1 cellular context compared by ENCODE assay signal in the genomic region with DNA sequence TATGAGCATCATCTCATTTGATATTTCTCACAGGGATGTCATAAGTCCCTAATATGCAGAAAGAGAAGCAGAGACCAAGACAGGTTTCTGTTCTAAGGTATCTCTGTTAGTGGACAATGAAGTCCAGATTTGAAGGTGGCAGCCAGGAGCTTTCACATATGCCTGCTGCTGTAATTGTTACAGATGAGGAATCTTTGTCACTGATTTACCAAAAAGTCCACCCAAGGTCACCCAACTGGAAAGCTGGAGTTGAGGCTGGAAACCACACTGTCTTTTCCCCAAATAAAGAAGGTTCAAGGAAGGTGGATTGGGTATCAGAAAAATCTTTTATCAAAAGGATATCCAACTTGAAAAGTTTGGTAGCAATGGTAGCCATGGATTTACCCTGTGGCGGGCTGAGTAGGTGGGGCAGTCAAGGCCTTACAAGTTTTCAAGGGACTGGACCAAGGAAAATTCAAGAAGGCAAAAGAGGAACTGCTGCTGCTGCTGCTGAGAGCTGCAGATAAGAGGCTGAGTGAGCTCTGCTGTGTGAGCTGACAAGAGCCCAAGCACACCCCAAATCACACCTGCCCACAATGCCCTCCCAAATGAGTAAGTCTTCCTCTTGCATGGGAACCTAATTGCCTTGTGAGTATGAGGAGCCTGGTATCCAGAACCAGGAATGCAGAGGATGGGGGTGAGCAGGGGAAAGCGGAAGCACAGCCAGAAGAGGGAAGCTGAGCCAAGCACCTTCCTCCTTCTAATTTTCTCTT.
TF ChIP-seq lines count a peak whose summit lies in the region.

No MANE protein-coding gene starts in this region.

TF ChIP-seq in HepG2, 621 proteins besides CTCF, POLR2A, EP300 and RAD21 (continued from another document):
- TF ChIP-seq, protein P1, sequence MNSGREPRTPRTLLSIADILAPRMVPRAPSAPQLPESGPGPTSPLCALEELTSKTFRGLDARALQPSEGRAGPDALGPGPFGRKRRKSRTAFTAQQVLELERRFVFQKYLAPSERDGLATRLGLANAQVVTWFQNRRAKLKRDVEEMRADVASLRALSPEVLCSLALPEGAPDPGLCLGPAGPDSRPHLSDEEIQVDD (CRISPR knock-in tag; IDR thresholded peaks at IDR 0.05; ENCODE audit: borderline replicate concordance) = no peak
- no peak for TF ChIP-seq REXO4 (CRISPR knock-in tag; IDR thresholded peaks at IDR 0.05; ENCODE audit: borderline replicate concordance)
- no peak for TF ChIP-seq ZC3H4 (CRISPR knock-in tag; IDR thresholded peaks at IDR 0.05; ENCODE audit: borderline replicate concordance)
- TF ChIP-seq RXRA (CRISPR knock-in tag; IDR thresholded peaks at IDR 0.05) = no peak
- TF ChIP-seq, protein P2, sequence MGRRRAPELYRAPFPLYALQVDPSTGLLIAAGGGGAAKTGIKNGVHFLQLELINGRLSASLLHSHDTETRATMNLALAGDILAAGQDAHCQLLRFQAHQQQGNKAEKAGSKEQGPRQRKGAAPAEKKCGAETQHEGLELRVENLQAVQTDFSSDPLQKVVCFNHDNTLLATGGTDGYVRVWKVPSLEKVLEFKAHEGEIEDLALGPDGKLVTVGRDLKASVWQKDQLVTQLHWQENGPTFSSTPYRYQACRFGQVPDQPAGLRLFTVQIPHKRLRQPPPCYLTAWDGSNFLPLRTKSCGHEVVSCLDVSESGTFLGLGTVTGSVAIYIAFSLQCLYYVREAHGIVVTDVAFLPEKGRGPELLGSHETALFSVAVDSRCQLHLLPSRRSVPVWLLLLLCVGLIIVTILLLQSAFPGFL (CRISPR knock-in tag; IDR thresholded peaks at IDR 0.05) = no peak
- TF ChIP-seq SMAD9 (CRISPR knock-in tag; IDR thresholded peaks at IDR 0.05) = no peak
- TF ChIP-seq, protein P3, sequence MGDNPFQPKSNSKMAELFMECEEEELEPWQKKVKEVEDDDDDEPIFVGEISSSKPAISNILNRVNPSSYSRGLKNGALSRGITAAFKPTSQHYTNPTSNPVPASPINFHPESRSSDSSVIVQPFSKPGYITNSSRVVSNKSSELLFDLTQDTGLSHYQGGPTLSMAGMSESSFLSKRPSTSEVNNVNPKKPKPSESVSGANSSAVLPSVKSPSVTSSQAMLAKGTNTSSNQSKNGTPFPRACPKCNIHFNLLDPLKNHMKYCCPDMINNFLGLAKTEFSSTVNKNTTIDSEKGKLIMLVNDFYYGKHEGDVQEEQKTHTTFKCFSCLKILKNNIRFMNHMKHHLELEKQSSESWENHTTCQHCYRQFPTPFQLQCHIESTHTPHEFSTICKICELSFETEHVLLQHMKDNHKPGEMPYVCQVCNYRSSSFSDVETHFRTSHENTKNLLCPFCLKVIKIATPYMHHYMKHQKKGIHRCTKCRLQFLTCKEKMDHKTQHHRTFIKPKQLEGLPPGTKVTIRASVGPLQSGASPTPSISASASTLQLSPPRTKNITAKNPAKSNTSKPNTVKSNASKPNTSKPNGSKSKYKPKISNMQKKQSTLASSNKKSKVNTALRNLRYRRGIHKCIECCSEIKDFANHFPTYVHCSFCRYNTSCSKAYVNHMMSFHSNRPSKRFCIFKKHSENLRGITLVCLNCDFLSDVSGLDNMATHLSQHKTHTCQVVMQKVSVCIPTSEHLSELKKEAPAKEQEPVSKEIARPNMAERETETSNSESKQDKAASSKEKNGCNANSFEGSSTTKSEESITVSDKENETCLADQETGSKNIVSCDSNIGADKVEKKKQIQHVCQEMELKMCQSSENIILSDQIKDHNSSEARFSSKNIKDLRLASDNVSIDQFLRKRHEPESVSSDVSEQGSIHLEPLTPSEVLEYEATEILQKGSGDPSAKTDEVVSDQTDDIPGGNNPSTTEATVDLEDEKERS (CRISPR knock-in tag; IDR thresholded peaks at IDR 0.05) = no peak
- no peak for TF ChIP-seq NCOA1 (CRISPR knock-in tag; IDR thresholded peaks at IDR 0.05)
- TF ChIP-seq, protein P4, sequence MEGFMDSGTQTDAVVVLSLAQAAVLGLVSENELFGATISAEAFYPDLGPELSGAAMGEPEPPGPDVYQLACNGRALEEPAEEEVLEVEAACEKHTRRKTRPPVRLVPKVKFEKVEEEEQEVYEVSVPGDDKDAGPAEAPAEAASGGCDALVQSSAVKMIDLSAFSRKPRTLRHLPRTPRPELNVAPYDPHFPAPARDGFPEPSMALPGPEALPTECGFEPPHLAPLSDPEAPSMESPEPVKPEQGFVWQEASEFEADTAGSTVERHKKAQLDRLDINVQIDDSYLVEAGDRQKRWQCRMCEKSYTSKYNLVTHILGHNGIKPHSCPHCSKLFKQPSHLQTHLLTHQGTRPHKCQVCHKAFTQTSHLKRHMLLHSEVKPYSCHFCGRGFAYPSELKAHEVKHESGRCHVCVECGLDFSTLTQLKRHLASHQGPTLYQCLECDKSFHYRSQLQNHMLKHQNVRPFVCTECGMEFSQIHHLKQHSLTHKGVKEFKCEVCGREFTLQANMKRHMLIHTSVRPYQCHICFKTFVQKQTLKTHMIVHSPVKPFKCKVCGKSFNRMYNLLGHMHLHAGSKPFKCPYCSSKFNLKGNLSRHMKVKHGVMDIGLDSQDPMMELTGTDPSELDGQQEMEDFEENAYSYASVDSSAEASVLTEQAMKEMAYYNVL (CRISPR knock-in tag; IDR thresholded peaks at IDR 0.05; ENCODE audit: borderline replicate concordance) = no peak
- TF ChIP-seq, protein P5, sequence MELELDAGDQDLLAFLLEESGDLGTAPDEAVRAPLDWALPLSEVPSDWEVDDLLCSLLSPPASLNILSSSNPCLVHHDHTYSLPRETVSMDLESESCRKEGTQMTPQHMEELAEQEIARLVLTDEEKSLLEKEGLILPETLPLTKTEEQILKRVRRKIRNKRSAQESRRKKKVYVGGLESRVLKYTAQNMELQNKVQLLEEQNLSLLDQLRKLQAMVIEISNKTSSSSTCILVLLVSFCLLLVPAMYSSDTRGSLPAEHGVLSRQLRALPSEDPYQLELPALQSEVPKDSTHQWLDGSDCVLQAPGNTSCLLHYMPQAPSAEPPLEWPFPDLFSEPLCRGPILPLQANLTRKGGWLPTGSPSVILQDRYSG (CRISPR knock-in tag; IDR thresholded peaks at IDR 0.05) = no peak
- no peak for TF ChIP-seq ZFX (CRISPR knock-in tag; IDR thresholded peaks at IDR 0.05; ENCODE audit: low read depth)
- TF ChIP-seq, protein P6, sequence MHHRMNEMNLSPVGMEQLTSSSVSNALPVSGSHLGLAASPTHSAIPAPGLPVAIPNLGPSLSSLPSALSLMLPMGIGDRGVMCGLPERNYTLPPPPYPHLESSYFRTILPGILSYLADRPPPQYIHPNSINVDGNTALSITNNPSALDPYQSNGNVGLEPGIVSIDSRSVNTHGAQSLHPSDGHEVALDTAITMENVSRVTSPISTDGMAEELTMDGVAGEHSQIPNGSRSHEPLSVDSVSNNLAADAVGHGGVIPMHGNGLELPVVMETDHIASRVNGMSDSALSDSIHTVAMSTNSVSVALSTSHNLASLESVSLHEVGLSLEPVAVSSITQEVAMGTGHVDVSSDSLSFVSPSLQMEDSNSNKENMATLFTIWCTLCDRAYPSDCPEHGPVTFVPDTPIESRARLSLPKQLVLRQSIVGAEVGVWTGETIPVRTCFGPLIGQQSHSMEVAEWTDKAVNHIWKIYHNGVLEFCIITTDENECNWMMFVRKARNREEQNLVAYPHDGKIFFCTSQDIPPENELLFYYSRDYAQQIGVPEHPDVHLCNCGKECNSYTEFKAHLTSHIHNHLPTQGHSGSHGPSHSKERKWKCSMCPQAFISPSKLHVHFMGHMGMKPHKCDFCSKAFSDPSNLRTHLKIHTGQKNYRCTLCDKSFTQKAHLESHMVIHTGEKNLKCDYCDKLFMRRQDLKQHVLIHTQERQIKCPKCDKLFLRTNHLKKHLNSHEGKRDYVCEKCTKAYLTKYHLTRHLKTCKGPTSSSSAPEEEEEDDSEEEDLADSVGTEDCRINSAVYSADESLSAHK (CRISPR knock-in tag; IDR thresholded peaks at IDR 0.05; ENCODE audit: borderline replicate concordance) = no peak
- TF ChIP-seq PITX1 (CRISPR knock-in tag; IDR thresholded peaks at IDR 0.05) = no peak
- no peak for TF ChIP-seq FOSL1 (CRISPR knock-in tag; IDR thresholded peaks at IDR 0.05; ENCODE audit: borderline replicate concordance)
- TF ChIP-seq MXD4 (CRISPR knock-in tag; IDR thresholded peaks at IDR 0.05) = no peak
- TF ChIP-seq TCF12 (IDR thresholded peaks at IDR 0.05) = no peak
- TF ChIP-seq TCF12 (CRISPR knock-in tag; IDR thresholded peaks at IDR 0.05) = no peak
- TF ChIP-seq, protein P7, sequence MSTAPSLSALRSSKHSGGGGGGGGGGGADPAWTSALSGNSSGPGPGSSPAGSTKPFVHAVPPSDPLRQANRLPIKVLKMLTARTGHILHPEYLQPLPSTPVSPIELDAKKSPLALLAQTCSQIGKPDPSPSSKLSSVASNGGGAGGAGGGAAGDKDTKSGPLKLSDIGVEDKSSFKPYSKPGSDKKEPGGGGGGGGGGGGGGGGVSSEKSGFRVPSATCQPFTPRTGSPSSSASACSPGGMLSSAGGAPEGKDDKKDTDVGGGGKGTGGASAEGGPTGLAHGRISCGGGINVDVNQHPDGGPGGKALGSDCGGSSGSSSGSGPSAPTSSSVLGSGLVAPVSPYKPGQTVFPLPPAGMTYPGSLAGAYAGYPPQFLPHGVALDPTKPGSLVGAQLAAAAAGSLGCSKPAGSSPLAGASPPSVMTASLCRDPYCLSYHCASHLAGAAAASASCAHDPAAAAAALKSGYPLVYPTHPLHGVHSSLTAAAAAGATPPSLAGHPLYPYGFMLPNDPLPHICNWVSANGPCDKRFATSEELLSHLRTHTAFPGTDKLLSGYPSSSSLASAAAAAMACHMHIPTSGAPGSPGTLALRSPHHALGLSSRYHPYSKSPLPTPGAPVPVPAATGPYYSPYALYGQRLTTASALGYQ (CRISPR knock-in tag; IDR thresholded peaks at IDR 0.05) = no peak
